In genomic region chr18:77133051-77133919, GRCh38 we compare ENCODE assay signal across 8 cellular contexts. TPM values are rescaled to one million over a fixed set of nuclear protein-coding genes. Genes with fewer than 3 reads are reported as not detected.
A peak's percentile ranks its signal among the peaks of the same experiment; 100 is the strongest.
DNase-seq lines count a peak whose midpoint lies in the region; ATAC-seq and TF ChIP-seq lines count a peak whose summit lies in the region.

No MANE protein-coding gene starts in this region.

- H3K4me2 ChIP-seq in OCI-LY7 (ENCODE audit: low read length), result peak overlapping the region; percentile 91

- ATAC-seq in GM19463 (IDR thresholded peaks at IDR 0.05; ENCODE audit: unreplicated experiment) (peak; percentile 1), GM21528 (IDR thresholded peaks at IDR 0.05; ENCODE audit: low FRiP score, unreplicated experiment) (no peak)

- POLR2A ChIA-PET in OCI-LY7 (lab: Charles Lee), result interaction anchor here (0.6 to 1.1 kb wide), 2 partner anchors 7 to 11 kb away, joined by 3 read pairs; no protein-coding TSS in a partner anchor

- no peak overlapping the region for H3K27ac ChIP-seq in OCI-LY7 (ENCODE audit: low read depth, low read length, poor library complexity, severe bottlenecking)

- H3K27me3 Mint-ChIP-seq in nephron (ENCODE audit: low read depth), result peaks cover 72% of the 10 kb centered on the region

- peak overlapping the region in 1 of 3 experiments; percentile 61 for H3K27ac Mint-ChIP-seq in nephron

- no peaks in the 10 kb centered on the region for H3K9me3 ChIP-seq in OCI-LY7 (ENCODE audit: low read length)

- H4K20me1 ChIP-seq in OCI-LY7 (ENCODE audit: insufficient read depth, low read length), result no peaks in the 10 kb centered on the region; the same call in 1 of the 2 replicates

- peaks cover 37% of the 10 kb centered on the region for H3K4me1 Mint-ChIP-seq in nephron

- CTCF ChIA-PET in OCI-LY7 (lab: Charles Lee; ENCODE audit: unreplicated experiment), result no interaction called here

- H3K36me3 Mint-ChIP-seq in nephron (ENCODE audit: low read depth), result peaks cover 3% of the 10 kb centered on the region

- TF ChIP-seq CTCF in OCI-LY7 (conservative IDR thresholded peaks at IDR 0.05; ENCODE audit: low read length), result no peak
- TF ChIP-seq CTCF in epithelial cell of proximal tubule (conservative IDR thresholded peaks at IDR 0.05; ENCODE audit: low read depth, low read length), result no peak
- TF ChIP-seq CTCF in nephron (IDR thresholded peaks at IDR 0.05; ENCODE audit: unreplicated experiment in 3 of 3), result no peak

- no peaks in the 10 kb centered on the region for H3K9me2 ChIP-seq in OCI-LY7 (ENCODE audit: insufficient read depth, low read length)

- no peaks in the 10 kb centered on the region for H3K9me3 Mint-ChIP-seq in nephron

- DNase-seq in OCI-LY7 (ENCODE audit: low spot score) (no peak), epithelial cell of proximal tubule (ENCODE audit: low read depth) (no peak), GM03348 (ENCODE audit: low spot score) (no peak), SK-N-DZ (ENCODE audit: low spot score) (no peak)
- DNase-seq in stimulated activated CD4-positive, alpha-beta T cell treated with anti-CD3 and anti-CD28 coated beads, Interleukin-1b, Interleukin-23, amount 100 ng/mL, for 48 hours, result no peak

- intact Hi-C loops in OCI-LY7 (cut with micrococcal nuclease; ENCODE audit: unreplicated experiment), result loop anchor here (5.0 kb wide), 1 partner anchor 36 kb away; no protein-coding TSS in a partner anchor

- H3K79me2 ChIP-seq in OCI-LY7 (ENCODE audit: insufficient read depth, low read depth, low read length), result peaks cover 22% of the 10 kb centered on the region; the same call in 1 of the 2 replicates

- peaks cover 33% of the 10 kb centered on the region for H3K4me1 ChIP-seq in OCI-LY7 (ENCODE audit: insufficient read depth, low read length, poor library complexity, severe bottlenecking)

- H3K4me3 Mint-ChIP-seq in nephron, result peak overlapping the region; percentile 73 to 90 (median 78)

- peaks cover 7% of the 10 kb centered on the region for H3K36me3 ChIP-seq in OCI-LY7 (ENCODE audit: insufficient read depth, low read length)

- peak overlapping the region; percentile 57; the same call in 1 of the 2 replicates for H2AFZ ChIP-seq in OCI-LY7 (ENCODE audit: low read length)

- BruUV-seq in OCI-LY7 (replicated peaks; lab: Mats Ljungman, UMichigan), result no TSS peak

- H3K4me3 ChIP-seq in OCI-LY7 (ENCODE audit: low read depth, low read length, poor library complexity, severe bottlenecking), result peak overlapping the region; percentile 87
- H3K4me3 ChIP-seq in epithelial cell of proximal tubule (ENCODE audit: low read depth, low read length), result peak overlapping the region; percentile 91

RNA-seq across cellular contexts. Expression of gene MBP, which starts 0.7 kb away (rescaled TPM):
- total RNA-seq in OCI-LY7 (2014; rRNA removed; shearing (Covaris generic)), result 13.5 and 16.4 TPM in 2 replicates
- total RNA-seq in OCI-LY7 (2022), result 25.2 and 28.9 TPM in 2 replicates
- 18.8 and 19.1 TPM in 2 replicates for total RNA-seq in epithelial cell of proximal tubule
- polyA plus RNA-seq in SK-N-DZ (2014; cell fraction: cytosol; rRNA removed), result not detected in 2 replicates
- polyA plus RNA-seq in SK-N-DZ (2014; cell fraction: nucleus; rRNA removed), result not detected in 2 replicates
